ENCODE assay signal across 12 cellular contexts in the genomic region with DNA sequence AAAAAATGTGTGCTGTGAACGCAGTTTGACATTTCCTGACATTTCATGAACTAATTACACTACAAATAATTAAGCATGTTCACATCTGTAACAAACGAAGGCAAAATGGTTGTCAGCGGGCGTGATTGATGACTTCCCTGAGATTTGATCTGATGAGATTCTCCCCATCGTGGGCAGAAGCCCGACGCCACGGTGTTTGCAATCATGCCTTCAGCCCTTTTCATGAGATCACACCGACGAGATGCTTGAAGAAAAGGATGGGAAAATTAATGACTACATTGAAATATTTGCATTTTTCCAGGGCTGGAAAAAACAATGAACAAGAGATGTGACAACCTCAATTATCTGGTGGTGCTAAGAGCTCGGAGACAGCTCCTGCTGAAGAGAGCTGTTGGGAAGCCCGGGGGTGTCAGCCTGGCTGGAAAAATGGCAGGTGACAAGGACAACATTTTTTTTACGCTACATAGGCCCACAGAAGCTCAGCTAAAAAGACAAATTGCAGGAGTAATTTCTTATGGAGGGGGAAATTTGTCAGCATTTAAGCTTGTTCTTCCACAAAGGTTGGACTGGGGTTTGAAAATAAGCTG.
"Had no signal": no experiment of that assay in that cellular context is flagged by ENCODE, and none has a peak within 500 bp of the region (broad histone marks: within the 10 kb centered on the region; RNA-seq: fewer than 3 reads in every experiment).

No MANE protein-coding gene starts in this region.

- H3K4me1 ChIP-seq: esophagus muscularis mucosa, left lung had no signal

- H3K4me3 Mint-ChIP-seq: activated naive CD8-positive, alpha-beta T cell treated with anti-CD3 and anti-CD28 coated beads for 36 hours; activated T-helper 1 cell treated with anti-CD3 and anti-CD28 coated beads, Interleukin-12 subunit alpha, Interleukin-12 subunit beta, Interleukin-2, Interleukin-4 antibody, amounts not matched to agents 30 ng/mL and 10 ng/mL and 1 ng/mL, durations not matched to agents 14 hours and 24 hours and 36 hours; memory B cell; naive thymus-derived CD8-positive, alpha-beta T cell; stimulated activated effector memory CD8-positive, alpha-beta T cell treated with anti-CD3 and anti-CD28 coated beads, Interleukin-12 subunit alpha, Interleukin-12 subunit beta, amount 100 ng/mL, for 72 hours; WTC11 had no signal

- H3K9me3 Mint-ChIP-seq: activated naive CD8-positive, alpha-beta T cell treated with anti-CD3 and anti-CD28 coated beads for 36 hours; activated T-helper 1 cell treated with anti-CD3 and anti-CD28 coated beads, Interleukin-12 subunit alpha, Interleukin-12 subunit beta, Interleukin-2, Interleukin-4 antibody, amounts not matched to agents 30 ng/mL and 10 ng/mL and 1 ng/mL, durations not matched to agents 14 hours and 24 hours and 36 hours; stimulated activated effector memory CD8-positive, alpha-beta T cell treated with anti-CD3 and anti-CD28 coated beads, Interleukin-12 subunit alpha, Interleukin-12 subunit beta, amount 100 ng/mL, for 72 hours; WTC11 had no signal

- H3K4me3 ChIP-seq: body of pancreas, coronary artery, esophagus muscularis mucosa, left lung had no signal

- H3K27ac Mint-ChIP-seq: activated naive CD8-positive, alpha-beta T cell treated with anti-CD3 and anti-CD28 coated beads for 36 hours; activated T-helper 1 cell treated with anti-CD3 and anti-CD28 coated beads, Interleukin-12 subunit alpha, Interleukin-12 subunit beta, Interleukin-2, Interleukin-4 antibody, amounts not matched to agents 30 ng/mL and 10 ng/mL and 1 ng/mL, durations not matched to agents 14 hours and 24 hours and 36 hours; memory B cell; naive thymus-derived CD8-positive, alpha-beta T cell; stimulated activated effector memory CD8-positive, alpha-beta T cell treated with anti-CD3 and anti-CD28 coated beads, Interleukin-12 subunit alpha, Interleukin-12 subunit beta, amount 100 ng/mL, for 72 hours; WTC11 had no signal

- H3K9me3 ChIP-seq: body of pancreas, esophagus muscularis mucosa, left lung had no signal

- H3K36me3 ChIP-seq: esophagus muscularis mucosa, left lung had no signal

- H3K4me1 Mint-ChIP-seq: activated naive CD8-positive, alpha-beta T cell treated with anti-CD3 and anti-CD28 coated beads for 36 hours; memory B cell; naive thymus-derived CD8-positive, alpha-beta T cell; stimulated activated effector memory CD8-positive, alpha-beta T cell treated with anti-CD3 and anti-CD28 coated beads, Interleukin-12 subunit alpha, Interleukin-12 subunit beta, amount 100 ng/mL, for 72 hours; WTC11 had no signal

- H3K36me3 Mint-ChIP-seq: activated naive CD8-positive, alpha-beta T cell treated with anti-CD3 and anti-CD28 coated beads for 36 hours; memory B cell; naive thymus-derived CD8-positive, alpha-beta T cell; stimulated activated effector memory CD8-positive, alpha-beta T cell treated with anti-CD3 and anti-CD28 coated beads, Interleukin-12 subunit alpha, Interleukin-12 subunit beta, amount 100 ng/mL, for 72 hours; WTC11 had no signal

- ATAC-seq: body of pancreas; left lung; naive thymus-derived CD8-positive, alpha-beta T cell; stimulated activated effector memory CD8-positive, alpha-beta T cell treated with anti-CD3 and anti-CD28 coated beads, Interleukin-12 subunit alpha, Interleukin-12 subunit beta, amount 100 ng/mL, for 72 hours; WTC11 had no signal

- DNase-seq: activated CD4-positive, alpha-beta T cell treated with anti-CD3 and anti-CD28 coated beads for 48 hours; activated naive CD8-positive, alpha-beta T cell treated with anti-CD3 and anti-CD28 coated beads for 36 hours; body of pancreas; central memory CD4-positive, alpha-beta T cell; left lung; naive thymus-derived CD8-positive, alpha-beta T cell had no signal
